ENCODE assay signal across 8 cellular contexts in genomic region chr6:111326563-111326962, GRCh38.
"Had no signal": no experiment of that assay in that cellular context is flagged by ENCODE, and none has a peak within 500 bp of the region (broad histone marks: within the 10 kb centered on the region; RNA-seq: fewer than 3 reads in every experiment).

No MANE protein-coding gene starts in this region.

- DNase-seq: GDM1, GF-D8 had no signal

- ATAC-seq: GM12878 had no signal

- FAIRE-seq: G401.6, GM12878, GM12891, GM12892, GM18507, GM19239 had no signal

- H3K4me3 ChIP-seq: GM12878 had no signal
